ENCODE assay signal across 10 cellular contexts in genomic region chr19:16497042-16497441, GRCh38. TPM values are rescaled to one million over a fixed set of nuclear protein-coding genes. Genes with fewer than 3 reads are reported as not detected.
A peak's percentile ranks its signal among the peaks of the same experiment; 100 is the strongest.
DNase-seq lines count a peak whose midpoint lies in the region; ATAC-seq and TF ChIP-seq lines count a peak whose summit lies in the region.
"Had no signal": no experiment of that assay in that cellular context is flagged by ENCODE, and none has a peak within 500 bp of the region (broad histone marks: within the 10 kb centered on the region; RNA-seq: fewer than 3 reads in every experiment).

No MANE protein-coding gene starts in this region.

- TF ChIP-seq CTCF in heart right ventricle (IDR thresholded peaks at IDR 0.05): no peak
- no peak for TF ChIP-seq CTCF in lung (IDR thresholded peaks at IDR 0.05; ENCODE audit: control extremely low read depth, extremely low read depth)

- H3K4me3 ChIP-seq in heart right ventricle (peak overlapping the region; percentile 37 to 81 (median 72)), adipocyte (ENCODE audit: low read length) (peak overlapping the region; percentile 96), lung (peak overlapping the region; percentile 87)

- H3K9ac ChIP-seq in adipocyte (ENCODE audit: low read length): peak overlapping the region; percentile 91

- 88 to 89% methylated on average over 12 of the region's 12 CpGs for WGBS in heart right ventricle, 2 donors
- WGBS in lung, 2 donors: 90 to 93% methylated on average over 11 to 12 of the region's 12 CpGs

- H3K9me3 ChIP-seq in heart right ventricle (no peaks in the 10 kb centered on the region), adipocyte (ENCODE audit: control insufficient read depth, low read length) (no peaks in the 10 kb centered on the region), lung (ENCODE audit: control insufficient read depth in 2 of 2, insufficient read depth in 1 of 2, low read length in 1 of 2) (no peaks in the 10 kb centered on the region)

- peak overlapping the region in 8 of 10 donors; percentile 24 to 89 (median 79) for H3K27ac ChIP-seq in heart right ventricle
- H3K27ac ChIP-seq in lung (ENCODE audit: low read depth in 1 of 2, low read length in 1 of 2): peak overlapping the region in 1 of 2 donors; percentile 72

- no peak for DNase-seq in heart right ventricle
- DNase-seq in left ventricle myocardium superior: no peak
- no peak for DNase-seq in adipocyte (ENCODE audit: low read depth)
- DNase-seq in lung (ENCODE audit: low spot score): no peak
- no peak for DNase-seq in activated gamma-delta T cell (lab: John Stamatoyannopoulos, UW)
- DNase-seq in SIG-M5 (lab: John Stamatoyannopoulos, UW): no peak
- no peak for DNase-seq in activated CD8-positive, alpha-beta memory T cell treated with anti-CD3 and anti-CD28 coated beads, Interleukin-2, amount 50 U/mL, for 48 hours
- DNase-seq: activated CD4-positive, alpha-beta T cell treated with anti-CD3 and anti-CD28 coated beads for 48 hours had no signal

- H3K27me3 ChIP-seq in heart right ventricle (no peaks in the 10 kb centered on the region), adipocyte (replicated peaks; ENCODE audit: control insufficient read depth, insufficient read depth, low read length) (no peaks in the 10 kb centered on the region), lung (ENCODE audit: control insufficient read depth, insufficient read depth) (no peaks in the 10 kb centered on the region)

- intact Hi-C loops in heart right ventricle (cut with DNase I) (loop anchor here in 1 of 10 donors (5.0 kb wide), 1 partner anchor 45 kb away; the partner anchor contains the start of gene CHERP), left ventricle myocardium superior (cut with micrococcal nuclease) (no loop called here)

- no peak for ATAC-seq in heart right ventricle
- ATAC-seq in left ventricle myocardium superior: no peak
- ATAC-seq in lung (ENCODE audit: insufficient read depth, low FRiP score): no peak
- ATAC-seq in HG02759 (IDR thresholded peaks at IDR 0.05; ENCODE audit: unreplicated experiment): no peak

- H3K36me3 ChIP-seq in heart right ventricle: peaks cover 0 to 14% (median 0%) of the 10 kb centered on the region in 9 donors
- H3K36me3 ChIP-seq in adipocyte (ENCODE audit: control insufficient read depth, insufficient read depth, low read length, severe bottlenecking): peaks cover 4% of the 10 kb centered on the region
- H3K36me3 ChIP-seq in lung (ENCODE audit: control insufficient read depth in 2 of 2, insufficient read depth in 2 of 2, low read length in 2 of 2): peaks cover 0 to 3% of the 10 kb centered on the region in 2 donors

- H3K4me1 ChIP-seq in heart right ventricle (peaks cover 0 to 18% (median 8%) of the 10 kb centered on the region in 9 donors), adipocyte (ENCODE audit: control insufficient read depth, insufficient read depth, low read length) (peaks cover 13% of the 10 kb centered on the region), lung (ENCODE audit: control insufficient read depth in 2 of 2, insufficient read depth in 2 of 2, low read length in 2 of 2) (peaks cover 4 to 5% of the 10 kb centered on the region in 2 donors)

RNA-seq across cellular contexts. Expression of gene C19orf44, which starts 0.8 kb away (rescaled TPM):
- 1 to 10 TPM; 1.6 to 3.5 (median 2.9) TPM for total RNA-seq in heart right ventricle
- polyA plus RNA-seq in heart right ventricle: 1 to 10 TPM; 3.0 to 4.1 TPM
- total RNA-seq in left ventricle myocardium superior: 4.3 TPM
- total RNA-seq in lung: 1 to 10 TPM; 5.2 to 9.4 TPM
- polyA plus RNA-seq in lung: 1 to 10 TPM; 3.1 to 4.0 TPM

RNA-seq across cellular contexts. Expression of gene CALR3, which starts 1.1 kb away (rescaled TPM):
- total RNA-seq in heart right ventricle (under 1 TPM in 1 of 10 donors, not detected in 9; 0.22 TPM), left ventricle myocardium superior (not detected), lung (not detected)
- polyA plus RNA-seq in heart right ventricle (not detected), lung (under 1 TPM in 1 of 2 donors, not detected in 1; 0.07 TPM)
- total RNA-seq: temporal lobe had no signal

RNA-seq across cellular contexts. Expression of gene EPS15L1, which starts 25.3 kb away (rescaled TPM):
- total RNA-seq in heart right ventricle (10 to 100 TPM; 46.9 to 70.1 (median 57.4) TPM), left ventricle myocardium superior (81.2 TPM), lung (10 to 100 TPM; 31.7 to 47.0 TPM)
- polyA plus RNA-seq in heart right ventricle (10 to 100 TPM; 41.3 to 79.7 TPM), lung (10 to 100 TPM; 18.7 to 20.1 TPM)

RNA-seq across cellular contexts. Expression of gene CHERP, which starts 45.2 kb away (rescaled TPM):
- 10 to 100 TPM; 20.0 to 26.6 (median 22.6) TPM for total RNA-seq in heart right ventricle
- polyA plus RNA-seq in heart right ventricle: 10 to 100 TPM; 11.3 to 16.4 TPM
- 19.1 TPM for total RNA-seq in left ventricle myocardium superior
- 10 to 100 TPM; 26.5 to 30.9 TPM for total RNA-seq in lung
- 10 to 100 TPM; 19.5 to 20.2 TPM for polyA plus RNA-seq in lung
